9 cellular contexts compared by ENCODE assay signal in the genomic region with DNA sequence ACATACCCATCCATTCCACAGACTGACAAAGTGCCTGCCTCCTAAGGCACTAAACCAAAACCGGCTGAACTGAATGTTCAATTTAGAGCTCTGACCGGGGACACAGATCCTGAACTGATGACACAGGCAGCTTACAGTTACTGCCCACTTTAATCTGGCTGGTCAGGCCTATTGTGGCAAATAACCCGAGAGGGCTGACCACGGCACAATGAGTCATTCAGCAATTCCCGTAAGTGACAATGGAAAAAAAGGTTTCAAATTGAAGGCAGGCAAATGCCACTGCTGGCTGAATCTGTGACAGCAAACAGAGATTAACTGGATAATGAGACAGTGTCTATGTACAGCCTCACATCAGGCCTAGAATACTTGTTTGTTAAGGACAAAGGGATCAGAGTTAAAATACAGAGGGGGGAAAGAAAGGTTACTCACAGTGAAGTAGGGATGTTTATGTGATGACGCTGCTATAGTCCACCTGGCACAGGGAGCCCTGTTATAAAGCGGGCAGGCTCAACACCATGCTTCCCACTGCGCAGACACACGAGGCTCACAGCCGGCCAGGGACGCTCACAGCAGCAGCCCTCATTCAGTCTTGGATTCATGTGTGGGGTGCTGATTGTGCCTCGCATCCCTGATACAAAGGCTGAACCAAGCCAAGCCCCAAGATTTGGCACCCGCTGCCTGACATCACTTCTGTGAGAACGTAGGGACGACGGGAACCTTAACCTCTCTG. TPM values are rescaled to one million over a fixed set of nuclear protein-coding genes. Genes with fewer than 3 reads are reported as not detected.
A peak's percentile ranks its signal among the peaks of the same experiment; 100 is the strongest.
DNase-seq lines count a peak whose midpoint lies in the region; ATAC-seq and TF ChIP-seq lines count a peak whose summit lies in the region.
"Had no signal": no experiment of that assay in that cellular context is flagged by ENCODE, and none has a peak within 500 bp of the region (broad histone marks: within the 10 kb centered on the region; RNA-seq: fewer than 3 reads in every experiment).

No MANE protein-coding gene starts in this region.

- no peaks in the 10 kb centered on the region for H4K20me1 ChIP-seq in neural cell (ENCODE audit: insufficient read depth)

- no peak overlapping the region for H2AFZ ChIP-seq in neural cell (ENCODE audit: low read depth, low read length)

- H3K4me2 ChIP-seq in neural cell (ENCODE audit: low read length): no peak overlapping the region

- DNase-seq in COLO829 (ENCODE audit: low spot score): peak; percentile 73
- DNase-seq in NCI-H2196 treated with DMSO at 0.1 percent for 48 hours (lab: John Stamatoyannopoulos, UW; ENCODE audit: unreplicated experiment): peak; percentile 34
- no peak for DNase-seq in SKM-1 treated with dmso at 0.1 percent for 144 hours (lab: John Stamatoyannopoulos, UW; ENCODE audit: unreplicated experiment)
- DNase-seq in NCI-H1694 (lab: John Stamatoyannopoulos, UW): no peak
- DNase-seq: activated naive CD4-positive, alpha-beta T cell had no signal

- no peak for ATAC-seq in HG03139 (IDR thresholded peaks at IDR 0.05; ENCODE audit: unreplicated experiment)
- ATAC-seq in GM21529 (IDR thresholded peaks at IDR 0.05; ENCODE audit: unreplicated experiment): no peak

- no peaks in the 10 kb centered on the region for H3K27me3 ChIP-seq in neural cell (ENCODE audit: insufficient read depth, low read depth, low read length)

- H3K27ac ChIP-seq in cingulate gyrus (ENCODE audit: low read depth, low read length) (peak overlapping the region; percentile 69), neural cell (ENCODE audit: low read length) (no peak overlapping the region)

- no peaks in the 10 kb centered on the region for H3K9me2 ChIP-seq in neural cell (ENCODE audit: insufficient read depth, low read length)

- H3K9ac ChIP-seq in neural cell (ENCODE audit: low read length): no peak overlapping the region

- TF ChIP-seq EP300 in neural cell (conservative IDR thresholded peaks at IDR 0.05; ENCODE audit: poor library complexity, severe bottlenecking): no peak

- H3K9me3 ChIP-seq in neural cell (ENCODE audit: low read length): no peaks in the 10 kb centered on the region

- no peaks in the 10 kb centered on the region for H3K36me3 ChIP-seq in neural cell (ENCODE audit: insufficient read depth, low read length)

- no peak for TF ChIP-seq RAD21 in neural cell (conservative IDR thresholded peaks at IDR 0.05)

- no peaks in the 10 kb centered on the region for H3F3A ChIP-seq in neural cell (ENCODE audit: insufficient read depth, low read length, poor library complexity, severe bottlenecking)

- TF ChIP-seq CTCF in neural cell (IDR thresholded peaks at IDR 0.05; ENCODE audit: poor library complexity, severe bottlenecking): no peak

- H3K79me2 ChIP-seq in neural cell (replicated peaks; ENCODE audit: insufficient read depth, low read length): no peaks in the 10 kb centered on the region

- no peak overlapping the region for H3K4me3 ChIP-seq in neural cell (ENCODE audit: low read length)

TF ChIP-seq in neural cell, 6 proteins besides CTCF, POLR2A, EP300 and RAD21:
- TF ChIP-seq POLR2AphosphoS5 (IDR thresholded peaks at IDR 0.05) (peak; percentile 27), REST (IDR thresholded peaks at IDR 0.05; ENCODE audit: borderline replicate concordance) (no peak)

RNA-seq across cellular contexts. Expression of gene RTN4IP1, which starts 54.4 kb away (rescaled TPM):
- polyA plus RNA-seq in neural cell: 8.1 and 8.5 TPM in 2 replicates
- 10.0 and 12.5 TPM in 2 replicates for polyA minus RNA-seq in neural cell

RNA-seq across cellular contexts. Expression of gene QRSL1, which starts 54.5 kb away (rescaled TPM):
- 19.8 and 20.0 TPM in 2 replicates for polyA plus RNA-seq in neural cell
- polyA minus RNA-seq in neural cell: 21.9 and 27.0 TPM in 2 replicates

Comparison
In these comparisons a context has a peak if more than half of its experiments do, and no peak if none do; other contexts are left out.
1. DNase-seq: peak in COLO829 (single experiment) and NCI-H2196 treated with DMSO at 0.1 percent for 48 hours (single experiment); none in SKM-1 treated with dmso at 0.1 percent for 144 hours (single experiment) and NCI-H1694 (single experiment).